1 cellular context compared by ENCODE assay signal in genomic region chr11:123511037-123511870, GRCh38.
A peak's percentile ranks its signal among the peaks of the same experiment; 100 is the strongest.
TF ChIP-seq lines count a peak whose summit lies in the region.

No MANE protein-coding gene starts in this region.

TF ChIP-seq in GM12878, 131 proteins besides CTCF, POLR2A, EP300 and RAD21 (continued from another document and continues in another):
- TF ChIP-seq SKIL (IDR thresholded peaks at IDR 0.05; ENCODE audit: low read depth, poor library complexity, severe bottlenecking) (no peak), NR2C2 (IDR thresholded peaks at IDR 0.05; ENCODE audit: borderline replicate concordance, control insufficient read depth, insufficient read length, low read depth) (no peak), BMI1 (IDR thresholded peaks at IDR 0.05; ENCODE audit: borderline replicate concordance) (no peak), DPF2 (IDR thresholded peaks at IDR 0.05) (no peak), CBFB (IDR thresholded peaks at IDR 0.05; ENCODE audit: low read depth) (peak; percentile 67; the same call in 1 of the 2 replicates), IRF5 (IDR thresholded peaks at IDR 0.05; ENCODE audit: borderline replicate concordance) (no peak), TCF12 (IDR thresholded peaks at IDR 0.05; ENCODE audit: low read depth, low read length) (no peak), SUZ12 (IDR thresholded peaks at IDR 0.05; ENCODE audit: unreplicated experiment) (no peak), IKZF1 (conservative IDR thresholded peaks at IDR 0.05) (0 out of 2 replicates have a peak, but pooled peaks have one; percentile 12), RBBP5 (conservative IDR thresholded peaks at IDR 0.05) (no peak), BHLHE40 (IDR thresholded peaks at IDR 0.05; ENCODE audit: borderline replicate concordance in 1 of 2, low read depth in 2 of 2, low read length in 1 of 2) (peak in 1 of 2 experiments; percentile 13; a peak in 1 of 4 replicates), HDGF (IDR thresholded peaks at IDR 0.05) (peak; percentile 48; the same call in 1 of the 2 replicates), SMC3 (IDR thresholded peaks at IDR 0.05; ENCODE audit: borderline replicate concordance, low read length) (peak; percentile 75; the same call in 1 of the 2 replicates), YBX1 (IDR thresholded peaks at IDR 0.05) (no peak), ZSCAN29 (IDR thresholded peaks at IDR 0.05) (no peak), STAT3 (IDR thresholded peaks at IDR 0.05; ENCODE audit: low read depth, low read length) (no peak), ZNF274 (IDR thresholded peaks at IDR 0.05; ENCODE audit: insufficient read depth, insufficient read length) (no peak), MEF2A (IDR thresholded peaks at IDR 0.05; ENCODE audit: insufficient read depth, low read depth, low read length) (no peak), RAD51 (IDR thresholded peaks at IDR 0.05) (no peak), PAX5 (IDR thresholded peaks at IDR 0.05; ENCODE audit: borderline replicate concordance, low read depth, low read length) (no peak), IRF3 (IDR thresholded peaks at IDR 0.05) (no peak), PRDM15 (CRISPR knock-in tag; IDR thresholded peaks at IDR 0.05) (no peak), MXI1 (IDR thresholded peaks at IDR 0.05; ENCODE audit: low read depth, low read length) (no peak), IKZF2 (IDR thresholded peaks at IDR 0.05) (no peak), SIN3A (IDR thresholded peaks at IDR 0.05; ENCODE audit: low read depth, low read length) (no peak), SREBF2 (IDR thresholded peaks at IDR 0.05; ENCODE audit: low read length) (no peak), SMAD5 (IDR thresholded peaks at IDR 0.05; ENCODE audit: low read depth) (no peak), MTA2 (IDR thresholded peaks at IDR 0.05; ENCODE audit: low read depth) (no peak), CHD4 (IDR thresholded peaks at IDR 0.05) (no peak), MEF2B (IDR thresholded peaks at IDR 0.05; ENCODE audit: partially characterized antibody, poor library complexity, severe bottlenecking) (no peak), YY1 (IDR thresholded peaks at IDR 0.05; ENCODE audit: low read depth, low read length) (peak; percentile 77), MYB (IDR thresholded peaks at IDR 0.05; ENCODE audit: borderline replicate concordance, low read depth, low read length) (no peak), POLR2AphosphoS5 (IDR thresholded peaks at IDR 0.05; ENCODE audit: low read length) (no peak), CREB1 (IDR thresholded peaks at IDR 0.05; ENCODE audit: low read depth) (0 out of 2 replicates have a peak, but pooled peaks have one; percentile 38), SRF (IDR thresholded peaks at IDR 0.05; ENCODE audit: low read depth in 2 of 2, low read length in 2 of 2) (no peak), SMAD1 (IDR thresholded peaks at IDR 0.05; ENCODE audit: low read depth, partially characterized antibody) (no peak), SUPT20H (IDR thresholded peaks at IDR 0.05; ENCODE audit: borderline replicate concordance, control insufficient read depth, low read depth, low read length) (no peak), ESRRA (IDR thresholded peaks at IDR 0.05; ENCODE audit: low read length) (no peak), NFXL1 (IDR thresholded peaks at IDR 0.05; ENCODE audit: borderline replicate concordance) (no peak), NBN (IDR thresholded peaks at IDR 0.05) (0 out of 2 replicates have a peak, but pooled peaks have one; percentile 33), FOS (IDR thresholded peaks at IDR 0.05; ENCODE audit: borderline replicate concordance, extremely low read depth, insufficient read length) (no peak), NRF1 (conservative IDR thresholded peaks at IDR 0.05; ENCODE audit: low read depth, low read length) (no peak), ZNF592 (IDR thresholded peaks at IDR 0.05) (no peak), CHD2 (IDR thresholded peaks at IDR 0.05; ENCODE audit: borderline replicate concordance, low read depth, low read length) (no peak), NFYA (IDR thresholded peaks at IDR 0.05; ENCODE audit: borderline replicate concordance, low read depth, low read length) (no peak), ZNF207 (IDR thresholded peaks at IDR 0.05; ENCODE audit: borderline replicate concordance) (no peak)
- TF ChIP-seq, protein P1, sequence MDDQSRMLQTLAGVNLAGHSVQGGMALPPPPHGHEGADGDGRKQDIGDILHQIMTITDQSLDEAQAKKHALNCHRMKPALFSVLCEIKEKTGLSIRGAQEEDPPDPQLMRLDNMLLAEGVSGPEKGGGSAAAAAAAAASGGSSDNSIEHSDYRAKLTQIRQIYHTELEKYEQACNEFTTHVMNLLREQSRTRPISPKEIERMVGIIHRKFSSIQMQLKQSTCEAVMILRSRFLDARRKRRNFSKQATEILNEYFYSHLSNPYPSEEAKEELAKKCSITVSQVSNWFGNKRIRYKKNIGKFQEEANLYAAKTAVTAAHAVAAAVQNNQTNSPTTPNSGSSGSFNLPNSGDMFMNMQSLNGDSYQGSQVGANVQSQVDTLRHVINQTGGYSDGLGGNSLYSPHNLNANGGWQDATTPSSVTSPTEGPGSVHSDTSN (IDR thresholded peaks at IDR 0.05; ENCODE audit: insufficient replicate concordance, low read depth, low read length), result peak; percentile 61
- TF ChIP-seq, protein P2, sequence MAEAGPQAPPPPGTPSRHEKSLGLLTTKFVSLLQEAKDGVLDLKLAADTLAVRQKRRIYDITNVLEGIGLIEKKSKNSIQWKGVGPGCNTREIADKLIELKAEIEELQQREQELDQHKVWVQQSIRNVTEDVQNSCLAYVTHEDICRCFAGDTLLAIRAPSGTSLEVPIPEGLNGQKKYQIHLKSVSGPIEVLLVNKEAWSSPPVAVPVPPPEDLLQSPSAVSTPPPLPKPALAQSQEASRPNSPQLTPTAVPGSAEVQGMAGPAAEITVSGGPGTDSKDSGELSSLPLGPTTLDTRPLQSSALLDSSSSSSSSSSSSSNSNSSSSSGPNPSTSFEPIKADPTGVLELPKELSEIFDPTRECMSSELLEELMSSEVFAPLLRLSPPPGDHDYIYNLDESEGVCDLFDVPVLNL (IDR thresholded peaks at IDR 0.05; ENCODE audit: low read depth, low read length), result no peak
- TF ChIP-seq, protein P3, sequence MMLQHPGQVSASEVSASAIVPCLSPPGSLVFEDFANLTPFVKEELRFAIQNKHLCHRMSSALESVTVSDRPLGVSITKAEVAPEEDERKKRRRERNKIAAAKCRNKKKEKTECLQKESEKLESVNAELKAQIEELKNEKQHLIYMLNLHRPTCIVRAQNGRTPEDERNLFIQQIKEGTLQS (IDR thresholded peaks at IDR 0.05; ENCODE audit: borderline replicate concordance, extremely low read depth, low read depth, low read length), result no peak
- TF ChIP-seq, protein P4, sequence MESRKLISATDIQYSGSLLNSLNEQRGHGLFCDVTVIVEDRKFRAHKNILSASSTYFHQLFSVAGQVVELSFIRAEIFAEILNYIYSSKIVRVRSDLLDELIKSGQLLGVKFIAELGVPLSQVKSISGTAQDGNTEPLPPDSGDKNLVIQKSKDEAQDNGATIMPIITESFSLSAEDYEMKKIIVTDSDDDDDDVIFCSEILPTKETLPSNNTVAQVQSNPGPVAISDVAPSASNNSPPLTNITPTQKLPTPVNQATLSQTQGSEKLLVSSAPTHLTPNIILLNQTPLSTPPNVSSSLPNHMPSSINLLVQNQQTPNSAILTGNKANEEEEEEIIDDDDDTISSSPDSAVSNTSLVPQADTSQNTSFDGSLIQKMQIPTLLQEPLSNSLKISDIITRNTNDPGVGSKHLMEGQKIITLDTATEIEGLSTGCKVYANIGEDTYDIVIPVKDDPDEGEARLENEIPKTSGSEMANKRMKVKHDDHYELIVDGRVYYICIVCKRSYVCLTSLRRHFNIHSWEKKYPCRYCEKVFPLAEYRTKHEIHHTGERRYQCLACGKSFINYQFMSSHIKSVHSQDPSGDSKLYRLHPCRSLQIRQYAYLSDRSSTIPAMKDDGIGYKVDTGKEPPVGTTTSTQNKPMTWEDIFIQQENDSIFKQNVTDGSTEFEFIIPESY (IDR thresholded peaks at IDR 0.05), result no peak
